Comparison of ENCODE assay signal across 11 cellular contexts in the genomic region with DNA sequence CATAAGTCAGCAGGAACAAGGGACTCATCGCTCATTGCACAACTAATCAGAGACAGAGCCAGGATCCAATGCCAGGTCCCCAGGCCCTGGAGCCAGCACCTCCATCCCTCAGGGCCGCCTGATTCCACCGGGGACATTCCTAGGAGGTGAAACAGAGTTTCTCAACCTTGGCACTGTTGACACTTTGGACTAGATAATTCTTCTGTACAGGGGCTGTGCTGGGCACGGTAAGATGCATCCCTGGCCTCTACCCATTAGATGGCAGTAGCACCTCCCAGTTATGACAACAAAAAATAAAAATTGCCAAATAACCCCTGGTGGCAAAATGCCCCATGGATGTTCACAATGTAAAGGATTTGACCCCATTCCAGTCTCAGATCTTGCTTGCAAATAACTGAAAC.
DNase-seq lines count a peak whose midpoint lies in the region; ATAC-seq and TF ChIP-seq lines count a peak whose summit lies in the region.
"Had no signal": no experiment of that assay in that cellular context is flagged by ENCODE, and none has a peak within 500 bp of the region (broad histone marks: within the 10 kb centered on the region; RNA-seq: fewer than 3 reads in every experiment).

No MANE protein-coding gene starts in this region.

- H4K20me1 ChIP-seq in Loucy (ENCODE audit: insufficient read depth, low read length, poor library complexity, severe bottlenecking): no peaks in the 10 kb centered on the region
- H4K20me1 ChIP-seq: BLaER1 had no signal

- peak; percentile 65 for TF ChIP-seq CTCF in Loucy (conservative IDR thresholded peaks at IDR 0.05; ENCODE audit: low read length)
- peak in 4 of 7 experiments; percentile 17 to 26 (median 19) for TF ChIP-seq CTCF in body of pancreas (IDR thresholded peaks at IDR 0.05)
- peak; percentile 23 for TF ChIP-seq CTCF in osteocyte (IDR thresholded peaks at IDR 0.05)
- no peak for TF ChIP-seq CTCF in stomach (IDR thresholded peaks at IDR 0.05)

- H3K4me3 ChIP-seq in Loucy (ENCODE audit: low read length, poor library complexity, severe bottlenecking) (no peak overlapping the region), body of pancreas (no peak overlapping the region), stomach (no peak overlapping the region)
- H3K4me3 ChIP-seq: BLaER1, SJSA1 had no signal

- H3K36me3 ChIP-seq in Loucy (ENCODE audit: insufficient read depth, low read length): no peaks in the 10 kb centered on the region
- H3K36me3 ChIP-seq in body of pancreas (replicated peaks in 1 of 2; ENCODE audit: insufficient read depth in 1 of 2, low read depth in 2 of 2): no peaks in the 10 kb centered on the region
- H3K36me3 ChIP-seq in stomach: no peaks in the 10 kb centered on the region
- H3K36me3 ChIP-seq: BLaER1, SJSA1 had no signal

- H2AFZ ChIP-seq in Loucy (ENCODE audit: low read length): no peak overlapping the region

- H3K9me2 ChIP-seq in Loucy (replicated peaks; ENCODE audit: low read depth, low read length): no peaks in the 10 kb centered on the region

- H3K9ac ChIP-seq in Loucy (ENCODE audit: low read depth, low read length, poor library complexity, severe bottlenecking): no peak overlapping the region
- H3K9ac ChIP-seq: BLaER1 had no signal

- 41 to 59% methylated on average over 4 of the region's 4 CpGs for WGBS in body of pancreas, 2 donors
- 50 to 83% (median 63%) methylated on average over 1 to 4 of the region's 4 CpGs for WGBS in stomach, 5 donors

- no peaks in the 10 kb centered on the region for H3K4me1 Mint-ChIP-seq in osteocyte (ENCODE audit: unreplicated experiment)
- H3K4me1 Mint-ChIP-seq: central memory CD8-positive, alpha-beta T cell had no signal

- TF ChIP-seq EP300 in stomach (IDR thresholded peaks at IDR 0.05): no peak

- H3K9me3 ChIP-seq in Loucy (ENCODE audit: insufficient read depth, low read depth, low read length) (no peaks in the 10 kb centered on the region), body of pancreas (no peaks in the 10 kb centered on the region), stomach (no peaks in the 10 kb centered on the region)
- H3K9me3 ChIP-seq: BLaER1, SJSA1 had no signal

- H3K4me2 ChIP-seq in Loucy (ENCODE audit: low read depth, low read length, poor library complexity, severe bottlenecking): no peak overlapping the region
- H3K4me2 ChIP-seq: BLaER1 had no signal

- H3K27ac Mint-ChIP-seq in osteocyte (ENCODE audit: unreplicated experiment): no peak overlapping the region

- H3K27me3 ChIP-seq in Loucy (ENCODE audit: insufficient read depth, low read length, poor library complexity, severe bottlenecking): no peaks in the 10 kb centered on the region
- H3K27me3 ChIP-seq in body of pancreas: no peaks in the 10 kb centered on the region
- no peaks in the 10 kb centered on the region for H3K27me3 ChIP-seq in stomach
- H3K27me3 ChIP-seq: BLaER1, SJSA1 had no signal

- H3K4me3 Mint-ChIP-seq in osteocyte (ENCODE audit: unreplicated experiment): no peak overlapping the region
- H3K4me3 Mint-ChIP-seq: central memory CD8-positive, alpha-beta T cell had no signal

- H3K4me1 ChIP-seq in Loucy (ENCODE audit: insufficient read depth, low read length, poor library complexity, severe bottlenecking) (no peaks in the 10 kb centered on the region), body of pancreas (no peaks in the 10 kb centered on the region), stomach (no peaks in the 10 kb centered on the region)
- H3K4me1 ChIP-seq: BLaER1, SJSA1 had no signal

- peaks cover 4% of the 10 kb centered on the region for H3K9me3 Mint-ChIP-seq in osteocyte (ENCODE audit: unreplicated experiment)
- H3K9me3 Mint-ChIP-seq: central memory CD8-positive, alpha-beta T cell had no signal

- ATAC-seq in body of pancreas (no peak), HG03565 (IDR thresholded peaks at IDR 0.05; ENCODE audit: unreplicated experiment) (no peak), HG03097 (IDR thresholded peaks at IDR 0.05; ENCODE audit: low FRiP score, unreplicated experiment) (no peak)

- DNase-seq in NCI-H2227 (lab: John Stamatoyannopoulos, UW; ENCODE audit: unreplicated experiment) (peak; percentile 1), NCI-H2227 treated with DMSO at 0.1 percent for 48 hours (lab: John Stamatoyannopoulos, UW) (no peak), body of pancreas (no peak), osteocyte (ENCODE audit: extremely low spot score, unreplicated experiment) (peak; percentile 62), stomach (no peak)

- no peaks in the 10 kb centered on the region for H3K79me2 ChIP-seq in Loucy (ENCODE audit: insufficient read depth, low read length)

- intact Hi-C loops in body of pancreas (cut with DNase I): no loop called here
- intact Hi-C loops in stomach (cut with DNase I; ENCODE audit: low total_unique reads): no loop called here

- TF ChIP-seq POLR2A in body of pancreas (IDR thresholded peaks at IDR 0.05) (no peak), stomach (IDR thresholded peaks at IDR 0.05) (no peak)

- H3K27me3 Mint-ChIP-seq in osteocyte (ENCODE audit: unreplicated experiment): peaks cover 6% of the 10 kb centered on the region

- H3K27ac ChIP-seq in body of pancreas (no peak overlapping the region), stomach (no peak overlapping the region)
- H3K27ac ChIP-seq: BLaER1, SJSA1 had no signal

- H3F3A ChIP-seq in Loucy (ENCODE audit: low read depth): no peaks in the 10 kb centered on the region

- no peaks in the 10 kb centered on the region for H3K36me3 Mint-ChIP-seq in osteocyte (ENCODE audit: unreplicated experiment)

Comparison
In these comparisons a context has a peak if more than half of its experiments do, and no peak if none do; other contexts are left out.
1. DNase-seq: peak in NCI-H2227 (single experiment) and osteocyte (single experiment); none in NCI-H2227 treated with DMSO at 0.1 percent for 48 hours (single experiment), body of pancreas (0 of 4) and stomach (single experiment).
2. CTCF ChIP-seq: peak in Loucy (single experiment), body of pancreas (4 of 7) and osteocyte (single experiment); none in stomach (0 of 7).